8 cellular contexts compared by ENCODE assay signal in the genomic region with DNA sequence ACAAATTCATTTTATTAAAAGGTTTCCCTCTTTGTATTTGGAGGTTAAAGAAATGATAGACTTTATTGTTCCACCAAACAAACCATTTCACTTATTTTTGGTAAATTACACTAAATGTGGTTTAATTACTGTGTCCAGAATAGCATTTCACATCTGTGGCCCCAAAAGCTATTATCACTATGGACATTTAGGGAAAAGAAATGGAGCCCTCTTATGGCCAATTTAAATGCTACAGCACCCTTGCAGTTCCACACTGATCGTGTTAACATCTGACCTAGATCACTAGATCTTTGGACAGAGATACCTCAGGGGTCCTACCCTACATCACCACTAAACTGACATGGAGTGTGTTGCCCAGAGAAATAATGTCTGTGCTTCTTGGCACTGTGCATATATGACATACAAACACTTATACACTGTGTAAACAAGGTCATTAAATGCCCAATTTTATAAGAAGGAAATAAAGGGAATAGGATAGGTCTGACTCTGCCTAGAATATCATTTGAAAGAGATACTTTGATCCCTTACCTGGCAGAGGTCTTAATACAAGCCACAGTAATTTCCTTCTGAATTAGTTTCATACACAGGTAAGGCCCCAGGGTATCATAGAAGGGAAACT.
DNase-seq lines count a peak whose midpoint lies in the region; ATAC-seq and TF ChIP-seq lines count a peak whose summit lies in the region.

No MANE protein-coding gene starts in this region.

- H3K4me3 ChIP-seq in H7 (ENCODE audit: insufficient read depth, low read depth, low read length) (no peak overlapping the region), cardiac fibroblast (replicated peaks in 1 of 2; ENCODE audit: low read depth in 2 of 2, low read length in 2 of 2) (no peak overlapping the region), transverse colon (no peak overlapping the region)

- peaks cover 6% of the 10 kb centered on the region for H3K27me3 Mint-ChIP-seq in memory B cell
- peaks cover 2% of the 10 kb centered on the region for H3K27me3 Mint-ChIP-seq in activated T-helper 2 cell treated with anti-CD3 and anti-CD28 coated beads, Interferon-gamma antibody, Interleukin-2, Interleukin-4, amounts not matched to agents 10 μg/mL and 5 μg/mL and 100 μg/mL, durations not matched to agents 14 hours and 24 hours and 36 hours (ENCODE audit: low read depth)

- in situ Hi-C loops in transverse colon (cut with MboI; ENCODE audit: low pct_ligation_motif_present in 1 of 4, low pct_unique_long_range_greater_than_20kb in 1 of 4, low sequenced_read_pairs in 3 of 4): loop anchor here in 2 of 4 donors (25.0 kb wide), 3 partner anchors 351 to 649 kb away; no protein-coding TSS in a partner anchor

- intact Hi-C loops in posterior cingulate gyrus (cut with DNase I) (loop anchor here (2.0 kb wide), 1 partner anchor 639 kb away; no protein-coding TSS in a partner anchor), transverse colon (cut with DNase I; ENCODE audit: low total_unique reads) (no loop called here)
- intact Hi-C loops in activated T-helper 2 cell treated with anti-CD3 and anti-CD28 coated beads, Interferon-gamma antibody, Interleukin-2, Interleukin-4, amounts not matched to agents 10 μg/mL and 5 μg/mL and 100 μg/mL, durations not matched to agents 14 hours and 24 hours and 36 hours (cut with micrococcal nuclease): loop anchor here (10.0 kb wide), 1 partner anchor 647 kb away; no protein-coding TSS in a partner anchor

- H3K27ac Mint-ChIP-seq in memory B cell: no peak overlapping the region
- no peak overlapping the region for H3K27ac Mint-ChIP-seq in activated T-helper 2 cell treated with anti-CD3 and anti-CD28 coated beads, Interferon-gamma antibody, Interleukin-2, Interleukin-4, amounts not matched to agents 10 μg/mL and 5 μg/mL and 100 μg/mL, durations not matched to agents 14 hours and 24 hours and 36 hours

- peak; percentile 44 for ATAC-seq in memory B cell (ENCODE audit: low read depth)

- no peaks in the 10 kb centered on the region for H3K9me3 ChIP-seq in transverse colon

- WGBS in transverse colon (ENCODE audit: low coverage in 1 of 2), 2 donors: 0 to 11% methylated on average over 1 of the region's 1 CpG

- DNase-seq in COR-L47 (lab: John Stamatoyannopoulos, UW): peak; percentile 34
- DNase-seq in H7: peak; percentile 22
- peak; percentile 51 for DNase-seq in NCI-H774 (lab: John Stamatoyannopoulos, UW)
- DNase-seq in cardiac fibroblast (ENCODE audit: low read depth in 2 of 2): peak; percentile 54 to 65
- DNase-seq in memory B cell (ENCODE audit: low spot score in 2 of 2): no peak
- no peak for DNase-seq in posterior cingulate gyrus
- DNase-seq in transverse colon: no peak
- no peak for DNase-seq in activated T-helper 2 cell treated with anti-CD3 and anti-CD28 coated beads, Interferon-gamma antibody, Interleukin-2, Interleukin-4, amounts not matched to agents 10 μg/mL and 5 μg/mL and 100 μg/mL, durations not matched to agents 14 hours and 24 hours and 36 hours (ENCODE audit: low spot score)

- H3K36me3 ChIP-seq in H7 (replicated peaks; ENCODE audit: control insufficient read depth, insufficient read depth, low read length) (no peaks in the 10 kb centered on the region), transverse colon (no peaks in the 10 kb centered on the region)

- no peaks in the 10 kb centered on the region for H3K36me3 Mint-ChIP-seq in memory B cell
- H3K36me3 Mint-ChIP-seq in activated T-helper 2 cell treated with anti-CD3 and anti-CD28 coated beads, Interferon-gamma antibody, Interleukin-2, Interleukin-4, amounts not matched to agents 10 μg/mL and 5 μg/mL and 100 μg/mL, durations not matched to agents 14 hours and 24 hours and 36 hours (ENCODE audit: low read depth): no peaks in the 10 kb centered on the region

- no peak for TF ChIP-seq EP300 in transverse colon (IDR thresholded peaks at IDR 0.05; ENCODE audit: low read depth)

- no peak overlapping the region for H3K4me3 Mint-ChIP-seq in memory B cell
- no peak overlapping the region for H3K4me3 Mint-ChIP-seq in activated T-helper 2 cell treated with anti-CD3 and anti-CD28 coated beads, Interferon-gamma antibody, Interleukin-2, Interleukin-4, amounts not matched to agents 10 μg/mL and 5 μg/mL and 100 μg/mL, durations not matched to agents 14 hours and 24 hours and 36 hours (ENCODE audit: low read depth)

- H3K27ac ChIP-seq in transverse colon: no peak overlapping the region

- TF ChIP-seq POLR2A in transverse colon (IDR thresholded peaks at IDR 0.05): no peak

- TF ChIP-seq CTCF in cardiac fibroblast (IDR thresholded peaks at IDR 0.05; ENCODE audit: low read depth, low read length) (peak; percentile 62), transverse colon (IDR thresholded peaks at IDR 0.05) (peak in 2 of 5 experiments; percentile 29 to 42)

- no peaks in the 10 kb centered on the region for H3K27me3 ChIP-seq in H7 (ENCODE audit: control insufficient read depth, insufficient read depth, low read length)
- no peaks in the 10 kb centered on the region for H3K27me3 ChIP-seq in transverse colon

- H3K9me3 Mint-ChIP-seq in memory B cell: no peaks in the 10 kb centered on the region
- no peaks in the 10 kb centered on the region for H3K9me3 Mint-ChIP-seq in activated T-helper 2 cell treated with anti-CD3 and anti-CD28 coated beads, Interferon-gamma antibody, Interleukin-2, Interleukin-4, amounts not matched to agents 10 μg/mL and 5 μg/mL and 100 μg/mL, durations not matched to agents 14 hours and 24 hours and 36 hours

- H3K4me1 ChIP-seq in transverse colon: no peaks in the 10 kb centered on the region

- no peaks in the 10 kb centered on the region for H3K4me1 Mint-ChIP-seq in memory B cell
- H3K4me1 Mint-ChIP-seq in activated T-helper 2 cell treated with anti-CD3 and anti-CD28 coated beads, Interferon-gamma antibody, Interleukin-2, Interleukin-4, amounts not matched to agents 10 μg/mL and 5 μg/mL and 100 μg/mL, durations not matched to agents 14 hours and 24 hours and 36 hours (ENCODE audit: low read depth): peaks cover 3% of the 10 kb centered on the region

Comparison
In these comparisons a context has a peak if more than half of its experiments do, and no peak if none do; other contexts are left out.
1. DNase-seq: peak in COR-L47 (single experiment), H7 (single experiment), NCI-H774 (single experiment) and cardiac fibroblast (2 of 2); none in memory B cell (0 of 2), posterior cingulate gyrus (0 of 10), transverse colon (single experiment) and activated T-helper 2 cell treated with anti-CD3 and anti-CD28 coated beads, Interferon-gamma antibody, Interleukin-2, Interleukin-4, amounts not matched to agents 10 μg/mL and 5 μg/mL and 100 μg/mL, durations not matched to agents 14 hours and 24 hours and 36 hours (single experiment).